ENCODE assay signal across 1 cellular context in the genomic region with DNA sequence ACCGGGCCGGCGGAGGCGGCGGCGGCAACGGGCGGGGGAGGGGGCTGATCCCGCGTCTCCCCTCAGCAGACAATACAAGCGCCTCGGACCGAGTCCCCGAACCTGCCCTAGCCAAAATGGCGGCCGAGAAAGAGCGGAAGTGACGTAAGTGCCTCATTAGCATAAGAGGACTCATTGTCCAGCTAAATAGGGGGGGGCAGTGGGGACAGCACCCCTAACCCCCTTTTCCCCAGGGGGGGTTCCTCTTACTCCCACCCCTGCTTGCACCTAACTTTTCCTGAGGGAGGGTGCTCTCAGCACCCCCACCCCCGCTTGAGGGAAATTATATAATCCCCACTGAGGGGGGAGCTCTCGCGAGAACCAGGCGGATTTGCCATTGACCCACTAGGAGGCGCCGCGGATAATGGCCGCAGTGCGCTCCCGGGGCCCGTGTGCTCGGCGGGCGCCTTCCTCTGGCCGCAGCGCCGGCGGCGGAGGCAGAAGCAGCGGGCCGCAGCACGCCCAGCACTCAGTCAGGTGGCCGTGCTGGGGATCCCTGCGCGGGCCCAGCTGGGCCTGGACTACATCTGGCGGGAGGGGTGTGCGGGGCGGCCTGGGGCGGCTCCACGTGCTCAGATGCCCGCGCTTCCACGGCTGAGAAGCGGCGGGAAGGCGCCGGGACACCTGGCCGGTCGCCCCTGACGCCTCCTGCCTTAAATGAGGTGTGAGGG.
A peak's percentile ranks its signal among the peaks of the same experiment; 100 is the strongest.
TF ChIP-seq lines count a peak whose summit lies in the region.

A gene (minus strand): TSS at position 132 of the 710 bp plus-strand sequence. CDS start 27,441 bp downstream, outside the sequence.

TF ChIP-seq in K562, 482 proteins besides CTCF, POLR2A, EP300 and RAD21 (continued from another document and continues in another):
- TF ChIP-seq, protein P1, sequence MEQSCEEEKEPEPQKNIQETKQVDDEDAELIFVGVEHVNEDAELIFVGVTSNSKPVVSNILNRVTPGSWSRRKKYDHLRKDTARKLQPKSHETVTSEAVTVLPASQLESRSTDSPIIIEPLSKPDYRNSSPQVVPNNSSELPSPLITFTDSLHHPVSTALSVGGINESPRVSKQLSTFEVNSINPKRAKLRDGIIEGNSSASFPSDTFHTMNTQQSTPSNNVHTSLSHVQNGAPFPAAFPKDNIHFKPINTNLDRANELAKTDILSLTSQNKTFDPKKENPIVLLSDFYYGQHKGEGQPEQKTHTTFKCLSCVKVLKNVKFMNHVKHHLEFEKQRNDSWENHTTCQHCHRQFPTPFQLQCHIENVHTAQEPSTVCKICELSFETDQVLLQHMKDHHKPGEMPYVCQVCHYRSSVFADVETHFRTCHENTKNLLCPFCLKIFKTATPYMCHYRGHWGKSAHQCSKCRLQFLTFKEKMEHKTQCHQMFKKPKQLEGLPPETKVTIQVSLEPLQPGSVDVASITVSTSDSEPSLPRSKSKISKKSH (CRISPR knock-in tag; IDR thresholded peaks at IDR 0.05) = no peak
- peak; percentile 86 for TF ChIP-seq TCF7 (IDR thresholded peaks at IDR 0.05; ENCODE audit: borderline replicate concordance)
- TF ChIP-seq U2AF1 (optimal IDR thresholded peaks at IDR 0.05; ENCODE audit: low read depth, low read length) = peak; percentile 85
- no peak for TF ChIP-seq ERF (CRISPR knock-in tag; IDR thresholded peaks at IDR 0.05)
- peak; percentile 98 for TF ChIP-seq TGIF2 (CRISPR knock-in tag; IDR thresholded peaks at IDR 0.05)
- TF ChIP-seq SLC30A9 (CRISPR knock-in tag; IDR thresholded peaks at IDR 0.05) = no peak
- TF ChIP-seq THRAP3 (IDR thresholded peaks at IDR 0.05; ENCODE audit: borderline replicate concordance) = no peak
- peak; percentile 97; the same call in 1 of the 2 replicates for TF ChIP-seq RB1 (IDR thresholded peaks at IDR 0.05; ENCODE audit: low read depth)
- peak; percentile 98 for TF ChIP-seq CXXC5 (CRISPR knock-in tag; IDR thresholded peaks at IDR 0.05)
- peak; percentile 75 for TF ChIP-seq SUPT5H (IDR thresholded peaks at IDR 0.05)
- no peak for TF ChIP-seq CREBBP (IDR thresholded peaks at IDR 0.05; ENCODE audit: low read depth, low read length)
- TF ChIP-seq, protein P2, sequence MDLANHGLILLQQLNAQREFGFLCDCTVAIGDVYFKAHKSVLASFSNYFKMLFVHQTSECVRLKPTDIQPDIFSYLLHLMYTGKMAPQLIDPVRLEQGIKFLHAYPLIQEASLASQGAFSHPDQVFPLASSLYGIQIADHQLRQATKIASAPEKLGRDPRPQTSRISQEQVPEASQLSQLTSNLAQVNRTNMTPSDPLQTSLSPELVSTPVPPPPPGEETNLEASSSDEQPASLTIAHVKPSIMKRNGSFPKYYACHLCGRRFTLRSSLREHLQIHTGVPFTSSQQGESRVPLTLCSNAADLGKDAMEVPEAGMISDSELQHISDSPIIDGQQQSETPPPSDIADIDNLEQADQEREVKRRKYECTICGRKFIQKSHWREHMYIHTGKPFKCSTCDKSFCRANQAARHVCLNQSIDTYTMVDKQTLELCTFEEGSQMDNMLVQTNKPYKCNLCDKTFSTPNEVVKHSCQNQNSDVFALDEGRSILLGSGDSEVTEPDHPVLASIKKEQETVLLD (IDR thresholded peaks at IDR 0.05) = 0 out of 2 replicates have a peak, but pooled peaks have one; percentile 45
- no peak for TF ChIP-seq SIX5 (IDR thresholded peaks at IDR 0.05; ENCODE audit: borderline replicate concordance in 1 of 2, insufficient read depth in 1 of 2, low read depth in 1 of 2, low read length in 2 of 2)
- TF ChIP-seq, protein P3, sequence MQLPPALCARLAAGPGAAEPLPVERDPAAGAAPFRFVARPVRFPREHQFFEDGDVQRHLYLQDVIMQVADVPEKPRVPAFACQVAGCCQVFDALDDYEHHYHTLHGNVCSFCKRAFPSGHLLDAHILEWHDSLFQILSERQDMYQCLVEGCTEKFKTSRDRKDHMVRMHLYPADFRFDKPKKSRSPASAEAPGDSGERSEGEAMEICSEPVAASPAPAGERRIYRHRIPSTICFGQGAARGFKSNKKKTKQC (CRISPR knock-in tag; IDR thresholded peaks at IDR 0.05) = peak; percentile 91; the same call in 1 of the 2 replicates
- TF ChIP-seq MYBL2 (IDR thresholded peaks at IDR 0.05; ENCODE audit: low read depth) = no peak
- TF ChIP-seq MYBL2 (CRISPR knock-in tag; IDR thresholded peaks at IDR 0.05; ENCODE audit: borderline replicate concordance) = no peak; the same call in 1 of the 2 replicates
- peak; percentile 50; the same call in 1 of the 2 replicates for TF ChIP-seq ZBED1 (IDR thresholded peaks at IDR 0.05)
- TF ChIP-seq, protein P4, sequence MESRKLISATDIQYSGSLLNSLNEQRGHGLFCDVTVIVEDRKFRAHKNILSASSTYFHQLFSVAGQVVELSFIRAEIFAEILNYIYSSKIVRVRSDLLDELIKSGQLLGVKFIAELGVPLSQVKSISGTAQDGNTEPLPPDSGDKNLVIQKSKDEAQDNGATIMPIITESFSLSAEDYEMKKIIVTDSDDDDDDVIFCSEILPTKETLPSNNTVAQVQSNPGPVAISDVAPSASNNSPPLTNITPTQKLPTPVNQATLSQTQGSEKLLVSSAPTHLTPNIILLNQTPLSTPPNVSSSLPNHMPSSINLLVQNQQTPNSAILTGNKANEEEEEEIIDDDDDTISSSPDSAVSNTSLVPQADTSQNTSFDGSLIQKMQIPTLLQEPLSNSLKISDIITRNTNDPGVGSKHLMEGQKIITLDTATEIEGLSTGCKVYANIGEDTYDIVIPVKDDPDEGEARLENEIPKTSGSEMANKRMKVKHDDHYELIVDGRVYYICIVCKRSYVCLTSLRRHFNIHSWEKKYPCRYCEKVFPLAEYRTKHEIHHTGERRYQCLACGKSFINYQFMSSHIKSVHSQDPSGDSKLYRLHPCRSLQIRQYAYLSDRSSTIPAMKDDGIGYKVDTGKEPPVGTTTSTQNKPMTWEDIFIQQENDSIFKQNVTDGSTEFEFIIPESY (CRISPR knock-in tag; IDR thresholded peaks at IDR 0.05) = peak; percentile 92
- TF ChIP-seq ZNF586 (CRISPR knock-in tag; conservative IDR thresholded peaks at IDR 0.05) = 0 out of 2 replicates have a peak, but pooled peaks have one; percentile 41
- TF ChIP-seq ZNF282 (CRISPR knock-in tag; IDR thresholded peaks at IDR 0.05) = peak; percentile 91
- TF ChIP-seq MEIS2 (IDR thresholded peaks at IDR 0.05; ENCODE audit: partially characterized antibody) = no peak
- TF ChIP-seq, protein P5, sequence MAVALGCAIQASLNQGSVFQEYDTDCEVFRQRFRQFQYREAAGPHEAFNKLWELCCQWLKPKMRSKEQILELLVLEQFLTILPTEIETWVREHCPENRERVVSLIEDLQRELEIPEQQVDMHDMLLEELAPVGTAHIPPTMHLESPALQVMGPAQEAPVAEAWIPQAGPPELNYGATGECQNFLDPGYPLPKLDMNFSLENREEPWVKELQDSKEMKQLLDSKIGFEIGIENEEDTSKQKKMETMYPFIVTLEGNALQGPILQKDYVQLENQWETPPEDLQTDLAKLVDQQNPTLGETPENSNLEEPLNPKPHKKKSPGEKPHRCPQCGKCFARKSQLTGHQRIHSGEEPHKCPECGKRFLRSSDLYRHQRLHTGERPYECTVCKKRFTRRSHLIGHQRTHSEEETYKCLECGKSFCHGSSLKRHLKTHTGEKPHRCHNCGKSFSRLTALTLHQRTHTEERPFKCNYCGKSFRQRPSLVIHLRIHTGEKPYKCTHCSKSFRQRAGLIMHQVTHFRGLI (CRISPR knock-in tag; IDR thresholded peaks at IDR 0.05) = no peak
- TF ChIP-seq SMAD4 (CRISPR knock-in tag; conservative IDR thresholded peaks at IDR 0.05) = peak; percentile 97
- peak; percentile 89 for TF ChIP-seq NEUROD1 (IDR thresholded peaks at IDR 0.05; ENCODE audit: borderline replicate concordance, low read depth, low read length, partially characterized antibody)
- TF ChIP-seq C11orf30 (IDR thresholded peaks at IDR 0.05; ENCODE audit: low read depth) = peak; percentile 27; the same call in 1 of the 2 replicates
- peak; percentile 77 for TF ChIP-seq KDM5B (IDR thresholded peaks at IDR 0.05; ENCODE audit: insufficient replicate concordance, low read depth, low read length)
- peak; percentile 95 for TF ChIP-seq ARHGAP35 (IDR thresholded peaks at IDR 0.05; ENCODE audit: partially characterized antibody)
- TF ChIP-seq POLR2AphosphoS5 (IDR thresholded peaks at IDR 0.05; ENCODE audit: control insufficient read depth, insufficient read depth, low read depth, low read length) = peak; percentile 83; the same call in 1 of the 2 replicates
- TF ChIP-seq, protein P6, sequence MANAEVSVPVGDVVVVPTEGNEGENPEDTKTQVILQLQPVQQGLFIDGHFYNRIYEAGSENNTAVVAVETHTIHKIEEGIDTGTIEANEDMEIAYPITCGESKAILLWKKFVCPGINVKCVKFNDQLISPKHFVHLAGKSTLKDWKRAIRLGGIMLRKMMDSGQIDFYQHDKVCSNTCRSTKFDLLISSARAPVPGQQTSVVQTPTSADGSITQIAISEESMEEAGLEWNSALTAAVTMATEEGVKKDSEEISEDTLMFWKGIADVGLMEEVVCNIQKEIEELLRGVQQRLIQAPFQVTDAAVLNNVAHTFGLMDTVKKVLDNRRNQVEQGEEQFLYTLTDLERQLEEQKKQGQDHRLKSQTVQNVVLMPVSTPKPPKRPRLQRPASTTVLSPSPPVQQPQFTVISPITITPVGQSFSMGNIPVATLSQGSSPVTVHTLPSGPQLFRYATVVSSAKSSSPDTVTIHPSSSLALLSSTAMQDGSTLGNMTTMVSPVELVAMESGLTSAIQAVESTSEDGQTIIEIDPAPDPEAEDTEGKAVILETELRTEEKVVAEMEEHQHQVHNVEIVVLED (CRISPR knock-in tag; IDR thresholded peaks at IDR 0.05) = peak; percentile 78
- no peak for TF ChIP-seq NCOA6 (IDR thresholded peaks at IDR 0.05)
- peak; percentile 88 for TF ChIP-seq ETV1 (tag; conservative IDR thresholded peaks at IDR 0.05; ENCODE audit: low read depth)
- TF ChIP-seq, protein P7, sequence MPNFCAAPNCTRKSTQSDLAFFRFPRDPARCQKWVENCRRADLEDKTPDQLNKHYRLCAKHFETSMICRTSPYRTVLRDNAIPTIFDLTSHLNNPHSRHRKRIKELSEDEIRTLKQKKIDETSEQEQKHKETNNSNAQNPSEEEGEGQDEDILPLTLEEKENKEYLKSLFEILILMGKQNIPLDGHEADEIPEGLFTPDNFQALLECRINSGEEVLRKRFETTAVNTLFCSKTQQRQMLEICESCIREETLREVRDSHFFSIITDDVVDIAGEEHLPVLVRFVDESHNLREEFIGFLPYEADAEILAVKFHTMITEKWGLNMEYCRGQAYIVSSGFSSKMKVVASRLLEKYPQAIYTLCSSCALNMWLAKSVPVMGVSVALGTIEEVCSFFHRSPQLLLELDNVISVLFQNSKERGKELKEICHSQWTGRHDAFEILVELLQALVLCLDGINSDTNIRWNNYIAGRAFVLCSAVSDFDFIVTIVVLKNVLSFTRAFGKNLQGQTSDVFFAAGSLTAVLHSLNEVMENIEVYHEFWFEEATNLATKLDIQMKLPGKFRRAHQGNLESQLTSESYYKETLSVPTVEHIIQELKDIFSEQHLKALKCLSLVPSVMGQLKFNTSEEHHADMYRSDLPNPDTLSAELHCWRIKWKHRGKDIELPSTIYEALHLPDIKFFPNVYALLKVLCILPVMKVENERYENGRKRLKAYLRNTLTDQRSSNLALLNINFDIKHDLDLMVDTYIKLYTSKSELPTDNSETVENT (CRISPR knock-in tag; IDR thresholded peaks at IDR 0.05) = peak; percentile 81; the same call in 1 of the 2 replicates
- TF ChIP-seq ZNF263 (CRISPR knock-in tag; IDR thresholded peaks at IDR 0.05; ENCODE audit: borderline replicate concordance) = peak; percentile 66
- peak; percentile 87 for TF ChIP-seq DACH1 (IDR thresholded peaks at IDR 0.05; ENCODE audit: partially characterized antibody)
- TF ChIP-seq, protein P8, sequence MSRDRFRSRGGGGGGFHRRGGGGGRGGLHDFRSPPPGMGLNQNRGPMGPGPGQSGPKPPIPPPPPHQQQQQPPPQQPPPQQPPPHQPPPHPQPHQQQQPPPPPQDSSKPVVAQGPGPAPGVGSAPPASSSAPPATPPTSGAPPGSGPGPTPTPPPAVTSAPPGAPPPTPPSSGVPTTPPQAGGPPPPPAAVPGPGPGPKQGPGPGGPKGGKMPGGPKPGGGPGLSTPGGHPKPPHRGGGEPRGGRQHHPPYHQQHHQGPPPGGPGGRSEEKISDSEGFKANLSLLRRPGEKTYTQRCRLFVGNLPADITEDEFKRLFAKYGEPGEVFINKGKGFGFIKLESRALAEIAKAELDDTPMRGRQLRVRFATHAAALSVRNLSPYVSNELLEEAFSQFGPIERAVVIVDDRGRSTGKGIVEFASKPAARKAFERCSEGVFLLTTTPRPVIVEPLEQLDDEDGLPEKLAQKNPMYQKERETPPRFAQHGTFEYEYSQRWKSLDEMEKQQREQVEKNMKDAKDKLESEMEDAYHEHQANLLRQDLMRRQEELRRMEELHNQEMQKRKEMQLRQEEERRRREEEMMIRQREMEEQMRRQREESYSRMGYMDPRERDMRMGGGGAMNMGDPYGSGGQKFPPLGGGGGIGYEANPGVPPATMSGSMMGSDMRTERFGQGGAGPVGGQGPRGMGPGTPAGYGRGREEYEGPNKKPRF (IDR thresholded peaks at IDR 0.05; ENCODE audit: low read depth, low read length) = no peak
- TF ChIP-seq HDAC2 (IDR thresholded peaks at IDR 0.05) = 0 out of 2 replicates have a peak, but pooled peaks have one; percentile 17
- peak; percentile 39; the same call in 1 of the 2 replicates for TF ChIP-seq KHSRP (IDR thresholded peaks at IDR 0.05)
- TF ChIP-seq TEAD4 (IDR thresholded peaks at IDR 0.05; ENCODE audit: low read length) = no peak; the same call in none of the 2 replicates
- 0 out of 2 replicates have a peak, but pooled peaks have one; percentile 36 for TF ChIP-seq TEAD4 (CRISPR knock-in tag; IDR thresholded peaks at IDR 0.05; ENCODE audit: borderline replicate concordance)
- TF ChIP-seq KLF13 (tag; IDR thresholded peaks at IDR 0.05; ENCODE audit: borderline replicate concordance, low read depth) = peak; percentile 79
- peak; percentile 95 for TF ChIP-seq RBM22 (IDR thresholded peaks at IDR 0.05; ENCODE audit: low read depth, low read length, poor library complexity, severe bottlenecking)
- TF ChIP-seq SREBF2 (CRISPR knock-in tag; IDR thresholded peaks at IDR 0.05) = no peak
- TF ChIP-seq MEF2A (IDR thresholded peaks at IDR 0.05; ENCODE audit: control insufficient read depth, low read depth, low read length) = peak; percentile 23; the same call in 1 of the 2 replicates
- TF ChIP-seq, protein P9, sequence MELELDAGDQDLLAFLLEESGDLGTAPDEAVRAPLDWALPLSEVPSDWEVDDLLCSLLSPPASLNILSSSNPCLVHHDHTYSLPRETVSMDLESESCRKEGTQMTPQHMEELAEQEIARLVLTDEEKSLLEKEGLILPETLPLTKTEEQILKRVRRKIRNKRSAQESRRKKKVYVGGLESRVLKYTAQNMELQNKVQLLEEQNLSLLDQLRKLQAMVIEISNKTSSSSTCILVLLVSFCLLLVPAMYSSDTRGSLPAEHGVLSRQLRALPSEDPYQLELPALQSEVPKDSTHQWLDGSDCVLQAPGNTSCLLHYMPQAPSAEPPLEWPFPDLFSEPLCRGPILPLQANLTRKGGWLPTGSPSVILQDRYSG (tag; conservative IDR thresholded peaks at IDR 0.05; ENCODE audit: low read depth) = 0 out of 2 replicates have a peak, but pooled peaks have one; percentile 77
- TF ChIP-seq KDM1A (IDR thresholded peaks at IDR 0.05) = no peak
- TF ChIP-seq BCOR (IDR thresholded peaks at IDR 0.05) = peak; percentile 39; the same call in 1 of the 2 replicates
- TF ChIP-seq, protein P10, sequence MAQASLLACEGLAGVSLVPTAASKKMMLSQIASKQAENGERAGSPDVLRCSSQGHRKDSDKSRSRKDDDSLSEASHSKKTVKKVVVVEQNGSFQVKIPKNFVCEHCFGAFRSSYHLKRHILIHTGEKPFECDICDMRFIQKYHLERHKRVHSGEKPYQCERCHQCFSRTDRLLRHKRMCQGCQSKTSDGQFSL (CRISPR knock-in tag; IDR thresholded peaks at IDR 0.05) = peak; percentile 99
- TF ChIP-seq, protein P10 (tag; IDR thresholded peaks at IDR 0.05) = peak in 1 of 2 experiments; percentile 100; a peak in 2 of 4 replicates
